ENCODE assay signal across 20 cellular contexts in the genomic region with DNA sequence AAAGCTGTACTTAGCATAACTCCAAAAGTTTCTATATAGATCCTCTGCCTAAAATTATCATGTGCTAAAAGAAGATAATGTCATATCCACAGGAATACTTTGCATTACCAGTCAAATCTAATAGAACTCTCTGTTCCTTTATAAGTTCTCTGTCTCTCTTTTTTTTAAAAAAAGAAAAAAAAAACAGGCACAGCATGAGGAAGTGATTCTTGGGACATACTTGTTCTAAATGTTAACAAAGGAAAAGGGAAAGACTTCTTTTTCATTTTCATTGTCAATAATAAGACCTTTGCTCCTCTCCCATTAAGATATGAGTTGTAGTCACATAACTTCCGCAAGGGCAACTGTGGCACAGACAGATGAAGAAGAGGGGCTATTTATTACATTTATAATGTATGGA. TPM values are rescaled to one million over a fixed set of nuclear protein-coding genes. Genes with fewer than 3 reads are reported as not detected.
A peak's percentile ranks its signal among the peaks of the same experiment; 100 is the strongest.
DNase-seq lines count a peak whose midpoint lies in the region; ATAC-seq and TF ChIP-seq lines count a peak whose summit lies in the region.
"Had no signal": no experiment of that assay in that cellular context is flagged by ENCODE, and none has a peak within 500 bp of the region (broad histone marks: within the 10 kb centered on the region; RNA-seq: fewer than 3 reads in every experiment).

No MANE protein-coding gene starts in this region.

- H3K9me3 ChIP-seq in transverse colon (no peaks in the 10 kb centered on the region), aorta (ENCODE audit: control insufficient read depth, low read length) (no peaks in the 10 kb centered on the region)

- TF ChIP-seq EP300 in transverse colon (IDR thresholded peaks at IDR 0.05; ENCODE audit: low read depth): no peak

- intact Hi-C loops in left colon (cut with DNase I, micrococcal nuclease) (no loop called here), transverse colon (cut with DNase I; ENCODE audit: low total_unique reads) (no loop called here), aorta (cut with DNase I) (no loop called here)

- no peaks in the 10 kb centered on the region for H3K36me3 ChIP-seq in transverse colon
- no peaks in the 10 kb centered on the region for H3K36me3 ChIP-seq in aorta (ENCODE audit: control insufficient read depth in 1 of 2, insufficient read depth in 2 of 2, low read length in 1 of 2)

- WGBS in transverse colon (ENCODE audit: low coverage in 1 of 2), 2 donors: 86 to 88% methylated on average over 1 of the region's 1 CpG
- 96% methylated on average over 1 of the region's 1 CpG for WGBS in aorta, 2 donors

- no peaks in the 10 kb centered on the region for H3K27me3 ChIP-seq in HL-60 (ENCODE audit: insufficient read depth, poor library complexity, severe bottlenecking)
- no peaks in the 10 kb centered on the region for H3K27me3 ChIP-seq in transverse colon
- no peaks in the 10 kb centered on the region for H3K27me3 ChIP-seq in aorta (ENCODE audit: control insufficient read depth in 1 of 2, insufficient read depth in 2 of 2, low read length in 1 of 2)

- in situ Hi-C loops in transverse colon (cut with MboI; ENCODE audit: low pct_ligation_motif_present in 1 of 4, low pct_unique_long_range_greater_than_20kb in 1 of 4, low sequenced_read_pairs in 3 of 4): no loop called here

- no peak for TF ChIP-seq POLR2A in transverse colon (IDR thresholded peaks at IDR 0.05)

- no peak for TF ChIP-seq CTCF in HL-60 (IDR thresholded peaks at IDR 0.05; ENCODE audit: insufficient read depth, low read length)
- no peak for TF ChIP-seq CTCF in transverse colon (IDR thresholded peaks at IDR 0.05)

- peaks cover 6 to 34% (median 10%) of the 10 kb centered on the region in 4 donors for H3K4me1 ChIP-seq in transverse colon
- H3K4me1 ChIP-seq in aorta (ENCODE audit: control insufficient read depth in 1 of 2, insufficient read depth in 2 of 2, low read length in 2 of 2): peaks cover 4 to 8% of the 10 kb centered on the region in 2 donors

- no peak for DNase-seq in HL-60 (ENCODE audit: low read depth in 1 of 2, low spot score in 1 of 2)
- peak; percentile 89 for DNase-seq in MV-4-11 (lab: John Stamatoyannopoulos, UW)
- no peak for DNase-seq in left colon
- no peak for DNase-seq in transverse colon
- no peak for DNase-seq in aorta
- DNase-seq: C1 segment of cervical spinal cord, DMS79, GOT3, KG1, NCI-H1092 treated with DMSO at 0.1 percent for 48 hours, NCI-H146, NCI-H2029 treated with DMSO at 0.1 percent for 48 hours, NCI-H2171, NCI-H526 treated with DMSO at 0.1 percent for 48 hours, PC-3, RPMI8226, SHP77 treated with DMSO at 0.1 percent for 48 hours had no signal

- ATAC-seq in left colon (peak; percentile 34), GM21723 (IDR thresholded peaks at IDR 0.05; ENCODE audit: unreplicated experiment) (no peak), aorta (ENCODE audit: low FRiP score) (no peak), HG02763 (IDR thresholded peaks at IDR 0.05; ENCODE audit: unreplicated experiment) (no peak)
- ATAC-seq: HCT116, PC-3 had no signal

- H3K27ac ChIP-seq in HL-60 (replicated peaks) (peak overlapping the region; percentile 69), transverse colon (peak overlapping the region in 3 of 4 donors; percentile 3 to 22 (median 6)), aorta (ENCODE audit: low read depth in 1 of 2, low read length in 2 of 2) (no peak overlapping the region)

- H3K4me3 ChIP-seq in HL-60 (replicated peaks; ENCODE audit: insufficient read depth, low read length): no peak overlapping the region
- H3K4me3 ChIP-seq in transverse colon: no peak overlapping the region
- H3K4me3 ChIP-seq in aorta (ENCODE audit: low read length in 2 of 2): no peak overlapping the region

RNA-seq across cellular contexts. Expression of a gene that starts 4.7 kb away (rescaled TPM):
- total RNA-seq in left colon: 10 to 100 TPM; 12.6 to 18.3 TPM
- 10 to 100 TPM; 12.7 to 35.9 (median 19.1) TPM for total RNA-seq in transverse colon
- total RNA-seq in aorta: 10 to 100 TPM; 65.6 to 71.2 TPM
- polyA plus RNA-seq in aorta: 10 to 100 TPM; 73.1 to 85.0 TPM

Comparison
In these comparisons a context has a peak if more than half of its experiments do, and no peak if none do; other contexts are left out.
1. H3K27ac ChIP-seq: peak in HL-60 (single experiment) and transverse colon (3 of 4); none in aorta (0 of 2).